ENCODE assay signal across 1 cellular context in the genomic region with DNA sequence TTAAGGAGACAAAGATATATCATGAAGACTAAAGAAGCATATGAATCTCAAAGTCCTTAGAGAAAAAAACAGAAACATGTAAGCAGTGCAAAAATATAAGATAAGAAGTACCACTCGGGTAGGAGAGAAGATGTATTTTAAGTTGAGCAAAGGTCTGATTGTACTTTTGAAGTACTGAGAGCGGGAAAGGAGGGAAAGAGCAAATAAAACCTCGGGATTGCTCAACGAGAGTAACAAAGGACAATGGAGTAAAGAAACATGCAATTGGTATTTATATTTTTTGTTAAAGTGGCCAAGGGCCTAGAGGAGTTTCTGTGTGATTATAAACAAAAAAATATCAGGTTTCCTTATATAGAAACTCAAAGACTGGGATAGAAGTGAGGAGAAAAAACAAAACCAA.
TF ChIP-seq lines count a peak whose summit lies in the region.

No MANE protein-coding gene starts in this region.

TF ChIP-seq in HepG2, 621 proteins besides CTCF, POLR2A, EP300 and RAD21 (continued from another document and continues in another):
- TF ChIP-seq TBX2 (CRISPR knock-in tag; IDR thresholded peaks at IDR 0.05; ENCODE audit: borderline replicate concordance) (no peak), ZFX (CRISPR knock-in tag; IDR thresholded peaks at IDR 0.05; ENCODE audit: low read depth) (no peak), GZF1 (CRISPR knock-in tag; IDR thresholded peaks at IDR 0.05) (no peak), ZFP36L2 (CRISPR knock-in tag; IDR thresholded peaks at IDR 0.05) (no peak), SIX4 (CRISPR knock-in tag; IDR thresholded peaks at IDR 0.05) (0 out of 2 replicates have a peak, but pooled peaks have one; percentile 18), ZNF205 (CRISPR knock-in tag; IDR thresholded peaks at IDR 0.05) (no peak), TSC22D2 (CRISPR knock-in tag; IDR thresholded peaks at IDR 0.05; ENCODE audit: borderline replicate concordance) (no peak), HNF4G (IDR thresholded peaks at IDR 0.05; ENCODE audit: borderline replicate concordance, low read depth, low read length) (peak; percentile 40; the same call in 1 of the 2 replicates), HNF4G (CRISPR knock-in tag; IDR thresholded peaks at IDR 0.05; ENCODE audit: borderline replicate concordance, low read depth) (no peak), ZFP36L1 (CRISPR knock-in tag; IDR thresholded peaks at IDR 0.05) (no peak), SYNCRIP (IDR thresholded peaks at IDR 0.05; ENCODE audit: insufficient read depth, low read depth, low read length) (no peak), NFKBIZ (CRISPR knock-in tag; IDR thresholded peaks at IDR 0.05) (no peak), ZFP41 (CRISPR knock-in tag; IDR thresholded peaks at IDR 0.05; ENCODE audit: borderline replicate concordance) (no peak), ASH2L (IDR thresholded peaks at IDR 0.05; ENCODE audit: insufficient read length, low read depth, low read length) (no peak), SETDB1 (CRISPR knock-in tag; IDR thresholded peaks at IDR 0.05; ENCODE audit: borderline replicate concordance) (no peak), SCMH1 (CRISPR knock-in tag; IDR thresholded peaks at IDR 0.05; ENCODE audit: borderline replicate concordance) (no peak), HMG20A (CRISPR knock-in tag; IDR thresholded peaks at IDR 0.05; ENCODE audit: borderline replicate concordance) (no peak), CEBPZ (IDR thresholded peaks at IDR 0.05; ENCODE audit: low read length) (no peak), KLF6 (CRISPR knock-in tag; IDR thresholded peaks at IDR 0.05) (no peak), GATAD2A (CRISPR knock-in tag; IDR thresholded peaks at IDR 0.05) (peak; percentile 70), NR2F6 (IDR thresholded peaks at IDR 0.05) (0 out of 2 replicates have a peak, but pooled peaks have one; percentile 17), NR2F6 (CRISPR knock-in tag; IDR thresholded peaks at IDR 0.05) (no peak), ZFYVE20 (CRISPR knock-in tag; IDR thresholded peaks at IDR 0.05; ENCODE audit: borderline replicate concordance, low read depth) (no peak), ZNF251 (CRISPR knock-in tag; IDR thresholded peaks at IDR 0.05) (no peak), ZNF124 (CRISPR knock-in tag; IDR thresholded peaks at IDR 0.05) (no peak), ZNF761 (CRISPR knock-in tag; conservative IDR thresholded peaks at IDR 0.05) (no peak), NR3C1 (CRISPR knock-in tag; IDR thresholded peaks at IDR 0.05) (no peak), NR2C2 (CRISPR knock-in tag; IDR thresholded peaks at IDR 0.05; ENCODE audit: borderline replicate concordance) (no peak), ZNF800 (CRISPR knock-in tag; IDR thresholded peaks at IDR 0.05) (no peak), ZNF616 (CRISPR knock-in tag; IDR thresholded peaks at IDR 0.05; ENCODE audit: low read depth) (no peak), RCOR2 (CRISPR knock-in tag; IDR thresholded peaks at IDR 0.05) (0 out of 2 replicates have a peak, but pooled peaks have one; percentile 23), ZNF317 (CRISPR knock-in tag; IDR thresholded peaks at IDR 0.05) (no peak), HINFP (CRISPR knock-in tag; IDR thresholded peaks at IDR 0.05; ENCODE audit: low read depth) (no peak), MAFK (conservative IDR thresholded peaks at IDR 0.05 in 1 of 2, IDR thresholded peaks at IDR 0.05 in 1 of 2; ENCODE audit: low read length in 2 of 2) (no peak), ZNF225 (CRISPR knock-in tag; IDR thresholded peaks at IDR 0.05) (no peak), CREB3 (CRISPR knock-in tag; IDR thresholded peaks at IDR 0.05) (no peak), GTF3A (CRISPR knock-in tag; conservative IDR thresholded peaks at IDR 0.05) (no peak), E2F1 (CRISPR knock-in tag; IDR thresholded peaks at IDR 0.05) (peak; percentile 76), SMAD1 (CRISPR knock-in tag; IDR thresholded peaks at IDR 0.05; ENCODE audit: borderline replicate concordance, low read depth) (no peak), NFYC (CRISPR knock-in tag; IDR thresholded peaks at IDR 0.05) (no peak), MTA1 (CRISPR knock-in tag; IDR thresholded peaks at IDR 0.05; ENCODE audit: borderline replicate concordance) (no peak), ZNF232 (CRISPR knock-in tag; IDR thresholded peaks at IDR 0.05; ENCODE audit: borderline replicate concordance) (no peak), SOX13 (IDR thresholded peaks at IDR 0.05) (peak; percentile 85; the same call in 1 of the 2 replicates), SOX13 (CRISPR knock-in tag; conservative IDR thresholded peaks at IDR 0.05 in 1 of 2, IDR thresholded peaks at IDR 0.05 in 1 of 2) (peak in 1 of 2 experiments; percentile 98; a peak in 2 of 4 replicates), NCOR1 (IDR thresholded peaks at IDR 0.05; ENCODE audit: borderline replicate concordance, low read length) (no peak), STAT6 (CRISPR knock-in tag; IDR thresholded peaks at IDR 0.05; ENCODE audit: borderline replicate concordance) (no peak), MATR3 (CRISPR knock-in tag; IDR thresholded peaks at IDR 0.05) (no peak), ZNF263 (CRISPR knock-in tag; IDR thresholded peaks at IDR 0.05) (no peak), HNRNPLL (IDR thresholded peaks at IDR 0.05; ENCODE audit: low read depth, low read length, poor library complexity, severe bottlenecking) (no peak)
- TF ChIP-seq, protein P1, sequence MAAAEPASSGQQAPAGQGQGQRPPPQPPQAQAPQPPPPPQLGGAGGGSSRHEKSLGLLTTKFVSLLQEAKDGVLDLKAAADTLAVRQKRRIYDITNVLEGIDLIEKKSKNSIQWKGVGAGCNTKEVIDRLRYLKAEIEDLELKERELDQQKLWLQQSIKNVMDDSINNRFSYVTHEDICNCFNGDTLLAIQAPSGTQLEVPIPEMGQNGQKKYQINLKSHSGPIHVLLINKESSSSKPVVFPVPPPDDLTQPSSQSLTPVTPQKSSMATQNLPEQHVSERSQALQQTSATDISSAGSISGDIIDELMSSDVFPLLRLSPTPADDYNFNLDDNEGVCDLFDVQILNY (CRISPR knock-in tag; conservative IDR thresholded peaks at IDR 0.05), result no peak
- TF ChIP-seq, protein P2, sequence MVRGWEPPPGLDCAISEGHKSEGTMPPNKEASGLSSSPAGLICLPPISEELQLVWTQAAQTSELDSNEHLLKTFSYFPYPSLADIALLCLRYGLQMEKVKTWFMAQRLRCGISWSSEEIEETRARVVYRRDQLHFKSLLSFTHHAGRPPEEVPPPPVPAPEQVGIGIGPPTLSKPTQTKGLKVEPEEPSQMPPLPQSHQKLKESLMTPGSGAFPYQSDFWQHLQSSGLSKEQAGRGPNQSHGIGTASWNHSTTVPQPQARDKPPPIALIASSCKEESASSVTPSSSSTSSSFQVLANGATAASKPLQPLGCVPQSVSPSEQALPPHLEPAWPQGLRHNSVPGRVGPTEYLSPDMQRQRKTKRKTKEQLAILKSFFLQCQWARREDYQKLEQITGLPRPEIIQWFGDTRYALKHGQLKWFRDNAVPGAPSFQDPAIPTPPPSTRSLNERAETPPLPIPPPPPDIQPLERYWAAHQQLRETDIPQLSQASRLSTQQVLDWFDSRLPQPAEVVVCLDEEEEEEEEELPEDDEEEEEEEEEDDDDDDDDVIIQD (CRISPR knock-in tag; IDR thresholded peaks at IDR 0.05; ENCODE audit: low read depth), result no peak; the same call in 1 of the 2 replicates
- TF ChIP-seq, protein P3, sequence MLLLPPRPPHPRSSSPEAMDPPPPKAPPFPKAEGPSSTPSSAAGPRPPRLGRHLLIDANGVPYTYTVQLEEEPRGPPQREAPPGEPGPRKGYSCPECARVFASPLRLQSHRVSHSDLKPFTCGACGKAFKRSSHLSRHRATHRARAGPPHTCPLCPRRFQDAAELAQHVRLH (CRISPR knock-in tag; IDR thresholded peaks at IDR 0.05; ENCODE audit: borderline replicate concordance, low read depth), result no peak
- TF ChIP-seq, protein P4, sequence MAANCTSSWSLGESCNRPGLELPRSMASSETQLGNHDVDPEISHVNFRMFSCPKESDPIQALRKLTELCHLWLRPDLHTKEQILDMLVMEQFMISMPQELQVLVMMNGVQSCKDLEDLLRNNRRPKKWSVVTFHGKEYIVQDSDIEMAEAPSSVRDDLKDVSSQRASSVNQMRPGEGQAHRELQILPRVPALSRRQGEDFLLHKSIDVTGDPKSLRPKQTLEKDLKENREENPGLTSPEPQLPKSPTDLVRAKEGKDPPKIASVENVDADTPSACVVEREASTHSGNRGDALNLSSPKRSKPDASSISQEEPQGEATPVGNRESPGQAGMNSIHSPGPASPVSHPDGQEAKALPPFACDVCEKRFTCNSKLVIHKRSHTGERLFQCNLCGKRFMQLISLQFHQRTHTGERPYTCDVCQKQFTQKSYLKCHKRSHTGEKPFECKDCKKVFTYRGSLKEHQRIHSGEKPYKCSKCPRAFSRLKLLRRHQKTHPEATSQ (CRISPR knock-in tag; IDR thresholded peaks at IDR 0.05; ENCODE audit: borderline replicate concordance), result no peak
